Comparison of ENCODE assay signal across 8 cellular contexts in genomic region chr19:10430505-10431253, GRCh38. TPM values are rescaled to one million over a fixed set of nuclear protein-coding genes. Genes with fewer than 3 reads are reported as not detected.
DNase-seq lines count a peak whose midpoint lies in the region; ATAC-seq, FAIRE-seq and TF ChIP-seq lines count a peak whose summit lies in the region.

No MANE protein-coding gene starts in this region.

- H3K9me3 ChIP-seq in RWPE2 (ENCODE audit: severe bottlenecking) (no peaks in the 10 kb centered on the region), pancreas (no peaks in the 10 kb centered on the region)

- peak overlapping the region; percentile 12 for H3K4me3 ChIP-seq in RWPE2 (ENCODE audit: severe bottlenecking)
- H3K4me3 ChIP-seq in fibroblast of pulmonary artery (replicated peaks; ENCODE audit: low read depth, low read length) = peak overlapping the region; percentile 69
- peak overlapping the region; percentile 38 to 66 (median 54) for H3K4me3 ChIP-seq in pancreas

- TF ChIP-seq CTCF in RWPE2 (IDR thresholded peaks at IDR 0.05; ENCODE audit: poor library complexity, severe bottlenecking) (no peak), fibroblast of pulmonary artery (IDR thresholded peaks at IDR 0.05; ENCODE audit: low read length, missing control alignments) (no peak), pancreas (IDR thresholded peaks at IDR 0.05) (no peak)

- peaks cover 6% of the 10 kb centered on the region for H3K27me3 Mint-ChIP-seq in T-helper 2 cell treated with Interferon-gamma antibody and Interleukin-4, amounts not matched to agents 5 μg/mL and 100 μg/mL, for 36 hours (ENCODE audit: low read depth)

- peak overlapping the region; percentile 95 for H3K27ac Mint-ChIP-seq in T-helper 2 cell treated with Interferon-gamma antibody and Interleukin-4, amounts not matched to agents 5 μg/mL and 100 μg/mL, for 36 hours

- H3K27ac ChIP-seq in RWPE2 (ENCODE audit: poor library complexity, severe bottlenecking) (no peak overlapping the region), pancreas (peak overlapping the region in 3 of 4 donors; percentile 4 to 30 (median 12))

- no peak for ATAC-seq in RWPE2 (ENCODE audit: low read depth)
- ATAC-seq in pancreas = peak; percentile 46 to 69 (median 64)

- H3K4me1 ChIP-seq in RWPE2 (ENCODE audit: insufficient read depth, poor library complexity, severe bottlenecking) (no peaks in the 10 kb centered on the region), pancreas (peaks cover 0 to 15% (median 4%) of the 10 kb centered on the region in 3 donors)

- intact Hi-C loops in pancreas (cut with DNase I) = no loop called here

- no peak for DNase-seq in T-helper 2 cell treated with Interferon-gamma antibody and Interleukin-4, amounts not matched to agents 5 μg/mL and 100 μg/mL, for 36 hours (ENCODE audit: low spot score)
- no peak for DNase-seq in T-helper 2 cell
- DNase-seq in RWPE2 (ENCODE audit: low spot score) = no peak
- DNase-seq in fibroblast of pulmonary artery (ENCODE audit: low read depth) = peak; percentile 45
- peak; percentile 56 to 85 (median 69) for DNase-seq in pancreas
- no peak for DNase-seq in occipital lobe (lab: John Stamatoyannopoulos, UW)
- no peak for DNase-seq in NCI-H524 treated with DMSO at 0.1 percent for 48 hours (lab: John Stamatoyannopoulos, UW)
- DNase-seq in KBM-7 = no peak

- H3K36me3 Mint-ChIP-seq in T-helper 2 cell treated with Interferon-gamma antibody and Interleukin-4, amounts not matched to agents 5 μg/mL and 100 μg/mL, for 36 hours (ENCODE audit: low read depth) = peaks cover 30% of the 10 kb centered on the region

- FAIRE-seq in pancreas (lab: Jason Lieb, UNC) = no peak

- WGBS in pancreas, 2 donors = 3 to 4% methylated on average over 28 to 75 of the region's 75 CpGs

- no peaks in the 10 kb centered on the region for H3K36me3 ChIP-seq in RWPE2 (ENCODE audit: low read depth)
- H3K36me3 ChIP-seq in pancreas = no peaks in the 10 kb centered on the region

- in situ Hi-C loops in KBM-7 (cut with MboI; ENCODE audit: low pct_unique_long_range_greater_than_20kb, low sequenced_read_pairs) = no loop called here

- H3K27me3 ChIP-seq in RWPE2 (ENCODE audit: insufficient read depth, poor library complexity, severe bottlenecking) = peaks cover 23% of the 10 kb centered on the region
- no peaks in the 10 kb centered on the region for H3K27me3 ChIP-seq in pancreas

- H3K4me3 Mint-ChIP-seq in T-helper 2 cell treated with Interferon-gamma antibody and Interleukin-4, amounts not matched to agents 5 μg/mL and 100 μg/mL, for 36 hours = peak overlapping the region; percentile 89

- H3K9me3 Mint-ChIP-seq in T-helper 2 cell treated with Interferon-gamma antibody and Interleukin-4, amounts not matched to agents 5 μg/mL and 100 μg/mL, for 36 hours = no peaks in the 10 kb centered on the region

- H3K4me1 Mint-ChIP-seq in T-helper 2 cell treated with Interferon-gamma antibody and Interleukin-4, amounts not matched to agents 5 μg/mL and 100 μg/mL, for 36 hours (ENCODE audit: low read depth) = peaks cover 60% of the 10 kb centered on the region

RNA-seq across cellular contexts. Expression of gene PDE4A, which starts 10.3 kb away (rescaled TPM):
- total RNA-seq in pancreas (10 to 100 TPM in 4 of 6 donors, 1 to 10 TPM in 2; 6.6 to 12.6 (median 11.2) TPM), occipital lobe (5.6 TPM)
- 1 to 10 TPM; 5.0 to 8.5 TPM for polyA plus RNA-seq in pancreas

RNA-seq across cellular contexts. Expression of gene CDC37, which starts 27.3 kb away (rescaled TPM):
- total RNA-seq in pancreas = 10 to 100 TPM; 41.3 to 61.0 (median 48.5) TPM
- 100 to 1,000 TPM; 226 to 266 TPM for polyA plus RNA-seq in pancreas
- 43.7 TPM for total RNA-seq in occipital lobe

RNA-seq across cellular contexts. Expression of gene TYK2, which starts 50.3 kb away (rescaled TPM):
- total RNA-seq in pancreas (10 to 100 TPM; 42.5 to 90.3 (median 53.3) TPM), occipital lobe (26.5 TPM)
- 100 to 1,000 TPM; 203 to 302 TPM for polyA plus RNA-seq in pancreas

Comparison
In these comparisons a context has a peak if more than half of its experiments do, and no peak if none do; other contexts are left out.
1. DNase-seq: peak in fibroblast of pulmonary artery (single experiment) and pancreas (6 of 6); none in T-helper 2 cell treated with Interferon-gamma antibody and Interleukin-4, amounts not matched to agents 5 μg/mL and 100 μg/mL, for 36 hours (single experiment), T-helper 2 cell (0 of 5), RWPE2 (single experiment), occipital lobe (single experiment), NCI-H524 treated with DMSO at 0.1 percent for 48 hours (single experiment) and KBM-7 (single experiment).
2. H3K4me3 ChIP-seq: peak in every context shown above with its lines; median percentile 69 in fibroblast of pulmonary artery; 54 in pancreas; 12 in RWPE2.